1 cellular context compared by ENCODE assay signal in the genomic region with DNA sequence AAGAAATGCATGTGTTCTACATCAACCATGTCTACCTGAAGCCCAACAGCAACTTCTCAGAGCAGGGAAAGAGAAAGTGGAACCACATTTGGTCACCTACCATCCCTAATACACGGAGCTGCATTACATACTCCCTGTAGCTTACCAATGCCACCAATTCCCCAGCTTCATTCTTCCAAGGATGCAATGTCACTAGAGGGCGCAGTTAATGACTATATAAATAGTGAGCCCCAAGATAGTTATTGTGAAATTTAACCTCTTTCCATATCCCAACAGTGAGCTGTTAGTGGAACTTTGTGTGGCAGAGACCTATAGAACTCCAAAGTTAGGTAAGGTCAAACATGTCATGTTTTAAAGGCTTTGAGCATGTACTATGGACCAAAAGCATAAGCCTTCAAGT.
TF ChIP-seq lines count a peak whose summit lies in the region.

No MANE protein-coding gene starts in this region.

TF ChIP-seq in HepG2, 621 proteins besides CTCF, POLR2A, EP300 and RAD21 (continued from another document):
- TF ChIP-seq ZNF674 (CRISPR knock-in tag; IDR thresholded peaks at IDR 0.05; ENCODE audit: low read depth) (no peak), ATM (IDR thresholded peaks at IDR 0.05; ENCODE audit: borderline replicate concordance) (no peak), RCOR2 (CRISPR knock-in tag; IDR thresholded peaks at IDR 0.05) (no peak), POLR2G (IDR thresholded peaks at IDR 0.05; ENCODE audit: low read depth, low read length) (no peak)
